8 cellular contexts compared by ENCODE assay signal in the genomic region with DNA sequence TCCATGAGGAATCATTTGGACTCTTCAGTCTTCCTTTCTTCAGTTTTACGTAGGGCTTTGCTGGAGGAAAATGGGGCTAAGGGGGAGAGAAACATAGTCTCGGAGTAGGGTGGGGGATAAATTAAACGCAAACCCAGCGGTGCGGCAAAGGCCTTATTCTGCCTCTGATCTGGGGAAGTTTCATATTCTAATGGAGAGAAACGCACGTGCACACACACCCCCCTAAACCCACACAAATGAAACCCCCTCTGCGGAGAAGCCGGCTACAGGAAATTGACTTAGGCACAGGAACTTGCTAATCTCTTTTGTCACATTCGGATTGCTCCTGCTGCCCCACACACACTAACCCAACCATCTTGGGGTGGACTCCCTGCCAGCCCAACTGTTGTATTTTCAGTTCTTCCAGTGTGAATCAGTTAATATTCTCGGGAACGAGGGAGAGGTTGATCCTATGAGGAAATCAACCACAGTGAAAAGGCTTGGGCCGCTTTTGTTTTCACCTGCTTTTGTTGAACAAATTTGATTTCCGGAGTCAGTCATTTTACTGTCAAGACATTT. TPM values are rescaled to one million over a fixed set of nuclear protein-coding genes. Genes with fewer than 3 reads are reported as not detected.
A peak's percentile ranks its signal among the peaks of the same experiment; 100 is the strongest.
DNase-seq lines count a peak whose midpoint lies in the region; ATAC-seq and TF ChIP-seq lines count a peak whose summit lies in the region.

A gene with protein sequence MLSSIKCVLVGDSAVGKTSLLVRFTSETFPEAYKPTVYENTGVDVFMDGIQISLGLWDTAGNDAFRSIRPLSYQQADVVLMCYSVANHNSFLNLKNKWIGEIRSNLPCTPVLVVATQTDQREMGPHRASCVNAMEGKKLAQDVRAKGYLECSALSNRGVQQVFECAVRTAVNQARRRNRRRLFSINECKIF (plus strand): TSS at position 308 of the 558 bp plus-strand sequence. CDS start 46,356 bp downstream, outside the sequence.

- H3K4me3 Mint-ChIP-seq in T-helper 2 cell treated with Interferon-gamma antibody and Interleukin-4, amounts not matched to agents 5 μg/mL and 100 μg/mL, for 36 hours, result peak within 1 kb of the TSS; percentile 95

- peaks cover 54% of the 10 kb centered on the region for H3K36me3 Mint-ChIP-seq in T-helper 2 cell treated with Interferon-gamma antibody and Interleukin-4, amounts not matched to agents 5 μg/mL and 100 μg/mL, for 36 hours (ENCODE audit: low read depth)

- no peaks in the 10 kb centered on the region for H3K27me3 ChIP-seq in ovary

- peaks cover 54% of the 10 kb centered on the region for H3K4me1 Mint-ChIP-seq in T-helper 2 cell treated with Interferon-gamma antibody and Interleukin-4, amounts not matched to agents 5 μg/mL and 100 μg/mL, for 36 hours (ENCODE audit: low read depth)

- no peaks in the 10 kb centered on the region for H3K9me3 ChIP-seq in ovary

- no peaks in the 10 kb centered on the region for H3K9me3 Mint-ChIP-seq in T-helper 2 cell treated with Interferon-gamma antibody and Interleukin-4, amounts not matched to agents 5 μg/mL and 100 μg/mL, for 36 hours

- peak; percentile 13 for ATAC-seq in GM21825 (IDR thresholded peaks at IDR 0.05; ENCODE audit: unreplicated experiment)

- intact Hi-C loops in cardiac septum (cut with DNase I) (no loop called here), ovary (cut with DNase I) (no loop called here)

- DNase-seq in T-helper 2 cell treated with Interferon-gamma antibody and Interleukin-4, amounts not matched to agents 5 μg/mL and 100 μg/mL, for 36 hours (ENCODE audit: low spot score), result peak; percentile 77
- DNase-seq in central memory CD4-positive, alpha-beta T cell, result peak; percentile 86
- peak; percentile 84 for DNase-seq in stimulated activated CD4-positive, alpha-beta T cell treated with anti-CD3 and anti-CD28 coated beads, Interleukin-1b, Interleukin-23, amount 100 ng/mL, for 48 hours
- DNase-seq in foreskin fibroblast (no peak), cardiac septum (ENCODE audit: low spot score) (no peak), NCI-H2227 treated with DMSO at 0.1 percent for 48 hours (lab: John Stamatoyannopoulos, UW) (no peak), ovary (no peak)

- no peaks in the 10 kb centered on the region for H3K36me3 ChIP-seq in ovary

- WGBS in ovary, 3 donors, result 63 to 77% (median 76%) methylated on average over 14 of the region's 14 CpGs

- H3K27me3 Mint-ChIP-seq in T-helper 2 cell treated with Interferon-gamma antibody and Interleukin-4, amounts not matched to agents 5 μg/mL and 100 μg/mL, for 36 hours (ENCODE audit: low read depth), result no peaks in the 10 kb centered on the region

- no peak for TF ChIP-seq POLR2A in ovary (IDR thresholded peaks at IDR 0.05)

- no peak for TF ChIP-seq CTCF in foreskin fibroblast (IDR thresholded peaks at IDR 0.05; ENCODE audit: low read depth, low read length)
- TF ChIP-seq CTCF in ovary (IDR thresholded peaks at IDR 0.05), result no peak

- no peak within 1 kb of the TSS for H3K4me3 ChIP-seq in foreskin fibroblast (ENCODE audit: low read depth in 1 of 2, low read length in 2 of 2)
- H3K4me3 ChIP-seq in ovary, result no peak within 1 kb of the TSS

- peak within 1 kb of the TSS; percentile 97 for H3K27ac Mint-ChIP-seq in T-helper 2 cell treated with Interferon-gamma antibody and Interleukin-4, amounts not matched to agents 5 μg/mL and 100 μg/mL, for 36 hours

- H3K4me1 ChIP-seq in ovary (ENCODE audit: insufficient read depth), result peaks cover 2% of the 10 kb centered on the region

- no peak for TF ChIP-seq EP300 in ovary (IDR thresholded peaks at IDR 0.05)

- no peak within 1 kb of the TSS for H3K27ac ChIP-seq in ovary

RNA-seq across cellular contexts. Expression of the gene that starts here (rescaled TPM):
- total RNA-seq in cardiac septum, result 0.78 TPM
- 1 to 10 TPM in 4 of 7 donors, under 1 TPM in 3; 0.56 to 3.2 (median 1.0) TPM for total RNA-seq in ovary
- under 1 TPM; 0.31 to 0.98 TPM for polyA plus RNA-seq in ovary

Comparison
In these comparisons a context has a peak if more than half of its experiments do, and no peak if none do; other contexts are left out.
1. DNase-seq: peak in T-helper 2 cell treated with Interferon-gamma antibody and Interleukin-4, amounts not matched to agents 5 μg/mL and 100 μg/mL, for 36 hours (single experiment), central memory CD4-positive, alpha-beta T cell (single experiment) and stimulated activated CD4-positive, alpha-beta T cell treated with anti-CD3 and anti-CD28 coated beads, Interleukin-1b, Interleukin-23, amount 100 ng/mL, for 48 hours (single experiment); none in foreskin fibroblast (0 of 2), cardiac septum (single experiment), NCI-H2227 treated with DMSO at 0.1 percent for 48 hours (single experiment) and ovary (0 of 5).